In genomic region chr12:53963005-53963404, GRCh38 we compare ENCODE assay signal across 22 cellular contexts. TPM values are rescaled to one million over a fixed set of nuclear protein-coding genes. Genes with fewer than 3 reads are reported as not detected.
"Had no signal": no experiment of that assay in that cellular context is flagged by ENCODE, and none has a peak within 500 bp of the region (broad histone marks: within the 10 kb centered on the region; RNA-seq: fewer than 3 reads in every experiment).

No MANE protein-coding gene starts in this region.

- ATAC-seq: activated CD4-positive, alpha-beta T cell treated with anti-CD3 and anti-CD28 coated beads for 36 hours; activated CD8-positive, alpha-beta memory T cell treated with anti-CD3 and anti-CD28 coated beads, Interleukin-2, amount 10 ng/mL, durations not matched to agents 7 days and 5 days; body of pancreas; foreskin keratinocyte; left lung; stimulated activated effector memory CD8-positive, alpha-beta T cell treated with anti-CD3 and anti-CD28 coated beads, Interleukin-12 subunit alpha, Interleukin-12 subunit beta, amount 100 ng/mL, for 72 hours; upper lobe of right lung had no signal

- H3K4me1 Mint-ChIP-seq: neural crest cell had no signal

- H3K4me3 ChIP-seq: body of pancreas, left lung, prostate gland, right atrium auricular region, thoracic aorta, upper lobe of right lung had no signal

- H3K27ac Mint-ChIP-seq: activated CD4-positive, alpha-beta memory T cell treated with anti-CD3 and anti-CD28 coated beads for 36 hours; activated CD4-positive, alpha-beta T cell treated with anti-CD3 and anti-CD28 coated beads for 36 hours; activated CD8-positive, alpha-beta memory T cell treated with anti-CD3 and anti-CD28 coated beads, Interleukin-2, amount 10 ng/mL, durations not matched to agents 7 days and 5 days; stimulated activated effector memory CD8-positive, alpha-beta T cell treated with anti-CD3 and anti-CD28 coated beads, Interleukin-12 subunit alpha, Interleukin-12 subunit beta, amount 100 ng/mL, for 72 hours had no signal

- H3K36me3 Mint-ChIP-seq: activated CD4-positive, alpha-beta memory T cell treated with anti-CD3 and anti-CD28 coated beads for 36 hours had no signal

- DNase-seq: activated CD4-positive, alpha-beta memory T cell treated with anti-CD3 and anti-CD28 coated beads for 36 hours; activated CD4-positive, alpha-beta T cell treated with anti-CD3 and anti-CD28 coated beads for 36 hours; activated CD8-positive, alpha-beta memory T cell treated with anti-CD3 and anti-CD28 coated beads, Interleukin-2, amount 10 ng/mL, durations not matched to agents 7 days and 5 days; activated naive CD4-positive, alpha-beta T cell; body of pancreas; dermis blood vessel endothelial cell; effector memory CD4-positive, alpha-beta T cell; foreskin keratinocyte; glutamatergic neuron; hypothalamus; stimulated activated CD4-positive, alpha-beta T cell treated with anti-CD3 and anti-CD28 coated beads, Interleukin-4, amount 100 ng/mL, for 24 hours; T-helper 2 cell; upper lobe of right lung had no signal

- H3K9me3 Mint-ChIP-seq: activated CD4-positive, alpha-beta memory T cell treated with anti-CD3 and anti-CD28 coated beads for 36 hours; neural crest cell; stimulated activated effector memory CD8-positive, alpha-beta T cell treated with anti-CD3 and anti-CD28 coated beads, Interleukin-12 subunit alpha, Interleukin-12 subunit beta, amount 100 ng/mL, for 72 hours had no signal

- H3K4me3 Mint-ChIP-seq: activated CD4-positive, alpha-beta memory T cell treated with anti-CD3 and anti-CD28 coated beads for 36 hours; activated CD4-positive, alpha-beta T cell treated with anti-CD3 and anti-CD28 coated beads for 36 hours; activated CD8-positive, alpha-beta memory T cell treated with anti-CD3 and anti-CD28 coated beads, Interleukin-2, amount 10 ng/mL, durations not matched to agents 7 days and 5 days; neural crest cell; stimulated activated effector memory CD8-positive, alpha-beta T cell treated with anti-CD3 and anti-CD28 coated beads, Interleukin-12 subunit alpha, Interleukin-12 subunit beta, amount 100 ng/mL, for 72 hours had no signal

RNA-seq across cellular contexts. Expression of gene HOXC12, which starts 8.3 kb away (rescaled TPM):
- total RNA-seq: activated CD4-positive, alpha-beta memory T cell treated with anti-CD3 and anti-CD28 coated beads for 36 hours; activated CD4-positive, alpha-beta T cell treated with anti-CD3 and anti-CD28 coated beads for 36 hours; activated CD8-positive, alpha-beta memory T cell treated with anti-CD3 and anti-CD28 coated beads, Interleukin-2, amount 10 ng/mL, durations not matched to agents 7 days and 5 days; body of pancreas; cardiac septum; dermis blood vessel endothelial cell; left lung; lung microvascular endothelial cell; neural crest cell; omental fat pad; prostate gland; right atrium auricular region; thoracic aorta; upper lobe of right lung had no signal

RNA-seq across cellular contexts. Expression of gene HOXC11, which starts 9.9 kb away (rescaled TPM):
- total RNA-seq: activated CD4-positive, alpha-beta memory T cell treated with anti-CD3 and anti-CD28 coated beads for 36 hours; activated CD4-positive, alpha-beta T cell treated with anti-CD3 and anti-CD28 coated beads for 36 hours; activated CD8-positive, alpha-beta memory T cell treated with anti-CD3 and anti-CD28 coated beads, Interleukin-2, amount 10 ng/mL, durations not matched to agents 7 days and 5 days; body of pancreas; cardiac septum; dermis blood vessel endothelial cell; left lung; lung microvascular endothelial cell; neural crest cell; omental fat pad; prostate gland; right atrium auricular region; thoracic aorta; upper lobe of right lung had no signal

RNA-seq across cellular contexts. Expression of gene HOTAIR, which starts 11.7 kb away (rescaled TPM):
- total RNA-seq: activated CD4-positive, alpha-beta memory T cell treated with anti-CD3 and anti-CD28 coated beads for 36 hours; activated CD4-positive, alpha-beta T cell treated with anti-CD3 and anti-CD28 coated beads for 36 hours; activated CD8-positive, alpha-beta memory T cell treated with anti-CD3 and anti-CD28 coated beads, Interleukin-2, amount 10 ng/mL, durations not matched to agents 7 days and 5 days; body of pancreas; cardiac septum; dermis blood vessel endothelial cell; left lung; lung microvascular endothelial cell; neural crest cell; right atrium auricular region; thoracic aorta; upper lobe of right lung had no signal

RNA-seq across cellular contexts. Expression of gene HOXC10, which starts 21.9 kb away (rescaled TPM):
- total RNA-seq: activated CD4-positive, alpha-beta memory T cell treated with anti-CD3 and anti-CD28 coated beads for 36 hours; activated CD4-positive, alpha-beta T cell treated with anti-CD3 and anti-CD28 coated beads for 36 hours; activated CD8-positive, alpha-beta memory T cell treated with anti-CD3 and anti-CD28 coated beads, Interleukin-2, amount 10 ng/mL, durations not matched to agents 7 days and 5 days; body of pancreas; cardiac septum; left lung; lung microvascular endothelial cell; omental fat pad; right atrium auricular region; thoracic aorta; upper lobe of right lung had no signal

RNA-seq across cellular contexts. Expression of gene HOXC13, which starts 24.4 kb away (rescaled TPM):
- total RNA-seq: activated CD4-positive, alpha-beta memory T cell treated with anti-CD3 and anti-CD28 coated beads for 36 hours; activated CD4-positive, alpha-beta T cell treated with anti-CD3 and anti-CD28 coated beads for 36 hours; activated CD8-positive, alpha-beta memory T cell treated with anti-CD3 and anti-CD28 coated beads, Interleukin-2, amount 10 ng/mL, durations not matched to agents 7 days and 5 days; body of pancreas; cardiac septum; dermis blood vessel endothelial cell; left lung; lung microvascular endothelial cell; neural crest cell; omental fat pad; right atrium auricular region; thoracic aorta; upper lobe of right lung had no signal
